ENCODE assay signal across 8 cellular contexts in the genomic region with DNA sequence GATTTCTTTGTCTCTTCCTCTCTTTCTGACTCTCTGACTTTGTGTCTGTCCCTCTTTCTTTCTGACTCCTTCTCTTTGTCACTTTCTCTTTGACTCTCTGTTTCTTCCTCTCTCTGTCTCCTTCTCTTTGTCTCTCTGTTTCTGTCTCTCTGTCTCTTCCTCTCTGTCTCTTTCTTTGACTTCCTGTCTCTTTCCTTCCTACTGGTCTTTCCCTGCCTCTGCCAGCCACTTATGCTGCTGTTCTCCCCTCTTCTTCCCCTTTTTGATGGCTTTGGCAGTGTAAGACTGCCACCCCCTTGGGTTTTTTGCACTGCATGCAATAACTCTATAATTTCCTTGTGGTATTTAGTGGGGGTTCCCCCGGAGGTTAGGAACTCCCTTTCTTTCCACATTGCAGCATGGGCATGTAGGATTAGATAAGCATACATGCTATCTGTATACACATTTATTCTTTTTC. TPM values are rescaled to one million over a fixed set of nuclear protein-coding genes. Genes with fewer than 3 reads are reported as not detected.
DNase-seq lines count a peak whose midpoint lies in the region; ATAC-seq and TF ChIP-seq lines count a peak whose summit lies in the region.
"Not testable (repeated sequence)": the region's sequence is repeated elsewhere in the genome, so short reads cannot be mapped to it uniquely, and the experiment has no call there.

No MANE protein-coding gene starts in this region.

- peaks cover 35 to 75% (median 56%) of the 10 kb centered on the region in 4 donors for H3K4me1 Mint-ChIP-seq in CD4-positive, alpha-beta memory T cell
- peaks cover 44% of the 10 kb centered on the region for H3K4me1 Mint-ChIP-seq in activated CD4-positive, alpha-beta T cell treated with anti-CD3 and anti-CD28 coated beads, Interleukin-2, amount 10 ng/mL, durations not matched to agents 7 days and 5 days
- H3K4me1 Mint-ChIP-seq in activated naive CD8-positive, alpha-beta T cell treated with anti-CD3 and anti-CD28 coated beads, Interleukin-2, amount 50 U/mL, for 24 hours = peaks cover 52% of the 10 kb centered on the region
- H3K4me1 Mint-ChIP-seq in stimulated activated naive B cell treated with anti-CD40 and anti-IgM and Interleukin-4, amounts not matched to agents 10 μg/mL and 1 μg/mL and 100 μg/mL, for 72 hours = peaks cover 28 to 50% of the 10 kb centered on the region in 2 donors

- H3K27ac ChIP-seq in CD4-positive, alpha-beta memory T cell (ENCODE audit: low read depth, low read length) = not testable (repeated sequence)
- H3K27ac ChIP-seq in HL-60 (replicated peaks) (peak overlapping the region; percentile 57), OCI-LY7 (ENCODE audit: low read depth, low read length, poor library complexity, severe bottlenecking) (peak overlapping the region; percentile 60)

- ATAC-seq in GM18907 (IDR thresholded peaks at IDR 0.05; ENCODE audit: unreplicated experiment) = peak; percentile 65
- peak; percentile 63 for ATAC-seq in GM21786 (IDR thresholded peaks at IDR 0.05; ENCODE audit: unreplicated experiment)
- peak; percentile 90 for ATAC-seq in activated naive CD8-positive, alpha-beta T cell treated with anti-CD3 and anti-CD28 coated beads, Interleukin-2, amount 50 U/mL, for 24 hours
- ATAC-seq in stimulated activated naive B cell treated with anti-CD40 and anti-IgM and Interleukin-4, amounts not matched to agents 10 μg/mL and 1 μg/mL and 100 μg/mL, for 72 hours (replicated peaks) = peak; percentile 90 to 91

- not testable (repeated sequence) for H2AFZ ChIP-seq in OCI-LY7 (ENCODE audit: low read length)

- intact Hi-C loops in CD4-positive, alpha-beta memory T cell (cut with micrococcal nuclease); OCI-LY7 (cut with micrococcal nuclease; ENCODE audit: unreplicated experiment): not testable (repeated sequence)

- H3K27me3 Mint-ChIP-seq in CD4-positive, alpha-beta memory T cell; activated CD4-positive, alpha-beta T cell treated with anti-CD3 and anti-CD28 coated beads, Interleukin-2, amount 10 ng/mL, durations not matched to agents 7 days and 5 days; activated naive CD8-positive, alpha-beta T cell treated with anti-CD3 and anti-CD28 coated beads, Interleukin-2, amount 50 U/mL, for 24 hours; stimulated activated naive B cell treated with anti-CD40 and anti-IgM and Interleukin-4, amounts not matched to agents 10 μg/mL and 1 μg/mL and 100 μg/mL, for 72 hours: not testable (repeated sequence)

- not testable (repeated sequence) for H4K20me1 ChIP-seq in OCI-LY7 (ENCODE audit: insufficient read depth, low read length)

- BruUV-seq in OCI-LY7 (replicated peaks; lab: Mats Ljungman, UMichigan) = not testable (repeated sequence)

- H3K9me2 ChIP-seq in OCI-LY7 (ENCODE audit: insufficient read depth, low read length) = not testable (repeated sequence)

- not testable (repeated sequence) for H3K4me3 ChIP-seq in CD4-positive, alpha-beta memory T cell (ENCODE audit: low read length in 2 of 2); HL-60 (replicated peaks; ENCODE audit: insufficient read depth, low read length); OCI-LY7 (ENCODE audit: low read depth, low read length, poor library complexity, severe bottlenecking)

- DNase-seq in CD4-positive, alpha-beta memory T cell; activated CD4-positive, alpha-beta T cell treated with anti-CD3 and anti-CD28 coated beads, Interleukin-2, amount 10 ng/mL, durations not matched to agents 7 days and 5 days: not testable (repeated sequence)
- DNase-seq in HL-60 (ENCODE audit: low read depth in 1 of 2, low spot score in 1 of 2) = peak in 1 of 2 experiments; percentile 84
- peak; percentile 19 for DNase-seq in OCI-LY7 (ENCODE audit: low spot score)
- DNase-seq in activated naive CD8-positive, alpha-beta T cell treated with anti-CD3 and anti-CD28 coated beads, Interleukin-2, amount 50 U/mL, for 24 hours = peak; percentile 28
- peak; percentile 54 for DNase-seq in stimulated activated naive B cell treated with anti-CD40 and anti-IgM and Interleukin-4, amounts not matched to agents 10 μg/mL and 1 μg/mL and 100 μg/mL, for 72 hours

- H3K4me3 Mint-ChIP-seq in CD4-positive, alpha-beta memory T cell = peak overlapping the region in 4 of 8 donors; percentile 5 to 48 (median 22)
- not testable (repeated sequence) for H3K4me3 Mint-ChIP-seq in activated CD4-positive, alpha-beta T cell treated with anti-CD3 and anti-CD28 coated beads, Interleukin-2, amount 10 ng/mL, durations not matched to agents 7 days and 5 days
- peak overlapping the region; percentile 31 for H3K4me3 Mint-ChIP-seq in activated naive CD8-positive, alpha-beta T cell treated with anti-CD3 and anti-CD28 coated beads, Interleukin-2, amount 50 U/mL, for 24 hours
- H3K4me3 Mint-ChIP-seq in stimulated activated naive B cell treated with anti-CD40 and anti-IgM and Interleukin-4, amounts not matched to agents 10 μg/mL and 1 μg/mL and 100 μg/mL, for 72 hours = peak overlapping the region; percentile 49 to 51

- CTCF ChIA-PET in CD4-positive, alpha-beta memory T cell (lab: Charles Lee; ENCODE audit: partially characterized antibody); OCI-LY7 (lab: Charles Lee; ENCODE audit: unreplicated experiment); activated CD4-positive, alpha-beta T cell treated with anti-CD3 and anti-CD28 coated beads, Interleukin-2, amount 10 ng/mL, durations not matched to agents 7 days and 5 days (lab: Charles Lee): not testable (repeated sequence)

- not testable (repeated sequence) for H3K9me3 Mint-ChIP-seq in CD4-positive, alpha-beta memory T cell
- peaks cover 25% of the 10 kb centered on the region for H3K9me3 Mint-ChIP-seq in activated CD4-positive, alpha-beta T cell treated with anti-CD3 and anti-CD28 coated beads, Interleukin-2, amount 10 ng/mL, durations not matched to agents 7 days and 5 days
- peaks cover 18% of the 10 kb centered on the region for H3K9me3 Mint-ChIP-seq in activated naive CD8-positive, alpha-beta T cell treated with anti-CD3 and anti-CD28 coated beads, Interleukin-2, amount 50 U/mL, for 24 hours
- H3K9me3 Mint-ChIP-seq in stimulated activated naive B cell treated with anti-CD40 and anti-IgM and Interleukin-4, amounts not matched to agents 10 μg/mL and 1 μg/mL and 100 μg/mL, for 72 hours = peaks cover 8 to 11% of the 10 kb centered on the region in 2 donors

- peaks cover 33% of the 10 kb centered on the region for H3K4me1 ChIP-seq in CD4-positive, alpha-beta memory T cell (ENCODE audit: insufficient read depth, low read length)
- peaks cover 34% of the 10 kb centered on the region for H3K4me1 ChIP-seq in OCI-LY7 (ENCODE audit: insufficient read depth, low read length, poor library complexity, severe bottlenecking)

- peaks cover 0 to 19% of the 10 kb centered on the region in 2 donors for H3K36me3 Mint-ChIP-seq in CD4-positive, alpha-beta memory T cell
- peaks cover 78% of the 10 kb centered on the region for H3K36me3 Mint-ChIP-seq in activated CD4-positive, alpha-beta T cell treated with anti-CD3 and anti-CD28 coated beads, Interleukin-2, amount 10 ng/mL, durations not matched to agents 7 days and 5 days (ENCODE audit: low read depth)
- peaks cover 34% of the 10 kb centered on the region for H3K36me3 Mint-ChIP-seq in activated naive CD8-positive, alpha-beta T cell treated with anti-CD3 and anti-CD28 coated beads, Interleukin-2, amount 50 U/mL, for 24 hours (ENCODE audit: low read depth)
- H3K36me3 Mint-ChIP-seq in stimulated activated naive B cell treated with anti-CD40 and anti-IgM and Interleukin-4, amounts not matched to agents 10 μg/mL and 1 μg/mL and 100 μg/mL, for 72 hours = peaks cover 19 to 34% of the 10 kb centered on the region in 2 donors

- H3K27ac Mint-ChIP-seq in CD4-positive, alpha-beta memory T cell = peak overlapping the region in 4 of 7 donors; percentile 30 to 88 (median 56)
- peak overlapping the region; percentile 72 for H3K27ac Mint-ChIP-seq in activated CD4-positive, alpha-beta T cell treated with anti-CD3 and anti-CD28 coated beads, Interleukin-2, amount 10 ng/mL, durations not matched to agents 7 days and 5 days
- H3K27ac Mint-ChIP-seq in activated naive CD8-positive, alpha-beta T cell treated with anti-CD3 and anti-CD28 coated beads, Interleukin-2, amount 50 U/mL, for 24 hours = peak overlapping the region; percentile 72
- H3K27ac Mint-ChIP-seq in stimulated activated naive B cell treated with anti-CD40 and anti-IgM and Interleukin-4, amounts not matched to agents 10 μg/mL and 1 μg/mL and 100 μg/mL, for 72 hours = peak overlapping the region; percentile 1

- POLR2A ChIA-PET in CD4-positive, alpha-beta memory T cell (lab: Charles Lee; ENCODE audit: partially characterized antibody); OCI-LY7 (lab: Charles Lee); activated CD4-positive, alpha-beta T cell treated with anti-CD3 and anti-CD28 coated beads, Interleukin-2, amount 10 ng/mL, durations not matched to agents 7 days and 5 days (lab: Charles Lee): not testable (repeated sequence)

- peaks cover 34% of the 10 kb centered on the region for H3K79me2 ChIP-seq in OCI-LY7 (ENCODE audit: insufficient read depth, low read depth, low read length)

- not testable (repeated sequence) for H3K9me3 ChIP-seq in CD4-positive, alpha-beta memory T cell (ENCODE audit: control insufficient read depth in 1 of 2, low read length in 2 of 2); OCI-LY7 (ENCODE audit: low read length)

- H3K27me3 ChIP-seq in CD4-positive, alpha-beta memory T cell (ENCODE audit: insufficient read depth, low read length); HL-60 (ENCODE audit: insufficient read depth, poor library complexity, severe bottlenecking): not testable (repeated sequence)

- not testable (repeated sequence) for TF ChIP-seq CTCF in HL-60 (IDR thresholded peaks at IDR 0.05; ENCODE audit: insufficient read depth, low read length); OCI-LY7 (conservative IDR thresholded peaks at IDR 0.05; ENCODE audit: low read length)

- H3K36me3 ChIP-seq in CD4-positive, alpha-beta memory T cell (ENCODE audit: insufficient read depth, low read length) = not testable (repeated sequence)
- H3K36me3 ChIP-seq in OCI-LY7 (ENCODE audit: insufficient read depth, low read length) = peaks cover 30% of the 10 kb centered on the region

- peak overlapping the region; percentile 33 for H3K4me2 ChIP-seq in OCI-LY7 (ENCODE audit: low read length)

RNA-seq across cellular contexts. Expression of gene PI4K2B, which starts 6.9 kb away (rescaled TPM):
- 10 to 100 TPM; 15.0 to 15.3 TPM for total RNA-seq in CD4-positive, alpha-beta memory T cell
- polyA plus RNA-seq in CD4-positive, alpha-beta memory T cell = 10 to 100 TPM; 13.5 to 14.0 TPM
- total RNA-seq in OCI-LY7 (2014; rRNA removed; shearing (Covaris generic)) = 40.4 and 40.7 TPM in 2 replicates
- total RNA-seq in OCI-LY7 (2022) = 41.6 and 42.0 TPM in 2 replicates
- total RNA-seq in activated CD4-positive, alpha-beta T cell treated with anti-CD3 and anti-CD28 coated beads, Interleukin-2, amount 10 ng/mL, durations not matched to agents 7 days and 5 days = 10 to 100 TPM; 37.2 to 37.4 TPM

Comparison
In these comparisons a context has a peak if more than half of its experiments do, and no peak if none do; other contexts are left out.
1. H3K27ac Mint-ChIP-seq: peak in every context shown above with its lines; median percentile 72 in activated CD4-positive, alpha-beta T cell treated with anti-CD3 and anti-CD28 coated beads, Interleukin-2, amount 10 ng/mL, durations not matched to agents 7 days and 5 days; 72 in activated naive CD8-positive, alpha-beta T cell treated with anti-CD3 and anti-CD28 coated beads, Interleukin-2, amount 50 U/mL, for 24 hours; 56 in CD4-positive, alpha-beta memory T cell; 1 in stimulated activated naive B cell treated with anti-CD40 and anti-IgM and Interleukin-4, amounts not matched to agents 10 μg/mL and 1 μg/mL and 100 μg/mL, for 72 hours.